8 cellular contexts compared by ENCODE assay signal in genomic region chr1:220786337-220787068, GRCh38. TPM values are rescaled to one million over a fixed set of nuclear protein-coding genes. Genes with fewer than 3 reads are reported as not detected.
DNase-seq lines count a peak whose midpoint lies in the region; ATAC-seq and TF ChIP-seq lines count a peak whose summit lies in the region.

Gene MTARC1, plus strand, starts transcription at chr1:220786913. Its CDS starts 32 bp downstream, at chr1:220786945.

- H3K4me2 ChIP-seq in hepatocyte: peak within 1 kb of the TSS; percentile 96

- peak; percentile 4 for TF ChIP-seq CTCF in hepatocyte (IDR thresholded peaks at IDR 0.05; ENCODE audit: poor library complexity)
- peak in 3 of 4 experiments; percentile 21 to 32 (median 32) for TF ChIP-seq CTCF in prostate gland (IDR thresholded peaks at IDR 0.05)

- H3K36me3 Mint-ChIP-seq in activated T-cell treated with anti-CD3 and anti-CD28 coated beads, Interleukin-2, amount 50 U/mL, for 24 hours (ENCODE audit: low read depth): no peaks in the 10 kb centered on the region

- intact Hi-C loops in prostate gland (cut with DNase I): no loop called here

- H3K27ac Mint-ChIP-seq in activated T-cell treated with anti-CD3 and anti-CD28 coated beads, Interleukin-2, amount 50 U/mL, for 24 hours: no peak within 1 kb of the TSS

- H3K9me2 ChIP-seq in hepatocyte (replicated peaks; ENCODE audit: insufficient read depth): no peaks in the 10 kb centered on the region

- peak; percentile 11 for TF ChIP-seq POLR2A in prostate gland (IDR thresholded peaks at IDR 0.05)

- peak within 1 kb of the TSS; percentile 56 for H3K4me3 ChIP-seq in hepatocyte
- peak within 1 kb of the TSS; percentile 51 to 65 for H3K4me3 ChIP-seq in prostate gland

- no peaks in the 10 kb centered on the region for H3K27me3 ChIP-seq in hepatocyte
- H3K27me3 ChIP-seq in prostate gland (replicated peaks; ENCODE audit: insufficient read depth): no peaks in the 10 kb centered on the region

- no peaks in the 10 kb centered on the region for H3K79me2 ChIP-seq in hepatocyte

- H3K27ac ChIP-seq in hepatocyte: peak within 1 kb of the TSS; percentile 77
- peak within 1 kb of the TSS; percentile 77 to 88 for H3K27ac ChIP-seq in prostate gland

- H3K36me3 ChIP-seq in hepatocyte (replicated peaks; ENCODE audit: insufficient read depth, low read depth) (no peaks in the 10 kb centered on the region), prostate gland (no peaks in the 10 kb centered on the region)

- H3K9me3 ChIP-seq in hepatocyte (ENCODE audit: low read depth) (no peaks in the 10 kb centered on the region), prostate gland (no peaks in the 10 kb centered on the region)

- WGBS in hepatocyte (ENCODE audit: low lambda C conversion rate, missing lambda C conversion rate): 4% methylated on average over 49 of the region's 56 CpGs
- WGBS in prostate gland: 4% methylated on average over 55 of the region's 56 CpGs

- H4K20me1 ChIP-seq in hepatocyte (ENCODE audit: insufficient read depth, poor library complexity, severe bottlenecking): no peaks in the 10 kb centered on the region

- peaks cover 15% of the 10 kb centered on the region for H3K4me1 ChIP-seq in hepatocyte (ENCODE audit: insufficient read depth)
- H3K4me1 ChIP-seq in prostate gland (replicated peaks): peaks cover 17% of the 10 kb centered on the region

- peak within 1 kb of the TSS; percentile 36 for H3K4me3 Mint-ChIP-seq in activated T-cell treated with anti-CD3 and anti-CD28 coated beads, Interleukin-2, amount 50 U/mL, for 24 hours

- H3K4me1 Mint-ChIP-seq in activated T-cell treated with anti-CD3 and anti-CD28 coated beads, Interleukin-2, amount 50 U/mL, for 24 hours (ENCODE audit: low read depth): peaks cover 5% of the 10 kb centered on the region

- peak within 1 kb of the TSS; percentile 22 for H2AFZ ChIP-seq in hepatocyte

- no peaks in the 10 kb centered on the region for H3K9me3 Mint-ChIP-seq in activated T-cell treated with anti-CD3 and anti-CD28 coated beads, Interleukin-2, amount 50 U/mL, for 24 hours

- ATAC-seq in HG02938 (IDR thresholded peaks at IDR 0.05; ENCODE audit: unreplicated experiment): peak; percentile 47
- no peak for ATAC-seq in HG02870 (IDR thresholded peaks at IDR 0.05; ENCODE audit: unreplicated experiment)

- DNase-seq in activated T-cell treated with anti-CD3 and anti-CD28 coated beads, Interleukin-2, amount 50 U/mL, for 24 hours: no peak
- no peak for DNase-seq in activated T-cell treated with anti-CD3 and anti-CD28 coated beads, Interleukin-2, amount 50 U/mL, for 1 hour
- DNase-seq in NCI-H2171 (lab: John Stamatoyannopoulos, UW): peak; percentile 68
- DNase-seq in anterior cingulate cortex (lab: John Stamatoyannopoulos, UW): peak in 51 of 58 donors; percentile 16 to 80 (median 56)
- DNase-seq in hepatocyte (ENCODE audit: low spot score): peak; percentile 74
- peak; percentile 70 for DNase-seq in prostate gland (ENCODE audit: low spot score)

- peaks cover 63% of the 10 kb centered on the region for H3K27me3 Mint-ChIP-seq in activated T-cell treated with anti-CD3 and anti-CD28 coated beads, Interleukin-2, amount 50 U/mL, for 24 hours

RNA-seq across cellular contexts. Expression of gene MTARC1, which starts in this region (rescaled TPM):
- 19.9 and 24.0 TPM in 2 replicates for total RNA-seq in hepatocyte
- polyA plus RNA-seq in hepatocyte: 11.9 and 15.8 TPM in 2 replicates
- 10 to 100 TPM in 1 of 2 donors, 1 to 10 TPM in 1; 5.7 to 29.7 TPM for total RNA-seq in prostate gland

Comparison
In these comparisons a context has a peak if more than half of its experiments do, and no peak if none do; other contexts are left out.
1. DNase-seq: peak in NCI-H2171 (single experiment), anterior cingulate cortex (51 of 58), hepatocyte (single experiment) and prostate gland (single experiment); none in activated T-cell treated with anti-CD3 and anti-CD28 coated beads, Interleukin-2, amount 50 U/mL, for 24 hours (single experiment) and activated T-cell treated with anti-CD3 and anti-CD28 coated beads, Interleukin-2, amount 50 U/mL, for 1 hour (single experiment).